Comparison of ENCODE assay signal across 21 cellular contexts in the genomic region with DNA sequence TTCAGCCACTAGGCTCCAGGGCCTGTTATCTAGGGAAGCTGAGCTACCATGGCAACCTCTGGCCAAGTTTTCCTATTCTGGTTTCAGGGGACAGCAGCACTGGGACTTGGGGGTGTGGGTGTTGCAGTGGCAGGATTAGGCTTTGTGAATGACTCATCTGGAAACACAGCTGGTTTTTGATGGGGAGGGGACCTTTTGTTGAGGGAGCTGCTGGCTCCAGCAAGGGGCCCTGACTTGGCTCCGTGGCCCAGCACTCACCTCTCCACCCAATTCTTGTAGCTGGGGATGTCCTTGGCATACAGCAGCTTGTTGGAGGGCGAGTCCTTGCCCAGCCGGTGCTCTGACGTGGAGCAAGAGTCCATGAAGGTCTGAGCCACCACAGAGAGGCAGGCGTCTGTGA.
DNase-seq lines count a peak whose midpoint lies in the region; ATAC-seq and TF ChIP-seq lines count a peak whose summit lies in the region.
"Had no signal": no experiment of that assay in that cellular context is flagged by ENCODE, and none has a peak within 500 bp of the region (broad histone marks: within the 10 kb centered on the region; RNA-seq: fewer than 3 reads in every experiment).

No MANE protein-coding gene starts in this region.

- DNase-seq in GM23248 (peak; percentile 33), RPMI7951 (ENCODE audit: low read depth) (peak; percentile 68), fibroblast of lung (ENCODE audit: low read depth in 2 of 2) (peak; percentile 39 to 57), neuronal stem cell (ENCODE audit: low spot score) (no peak), AG08396 (ENCODE audit: low spot score) (no peak), NCI-H82 treated with DMSO at 0.1 percent for 48 hours (lab: John Stamatoyannopoulos, UW; ENCODE audit: unreplicated experiment) (no peak)
- DNase-seq: C1 segment of cervical spinal cord; DMS 273 treated with DMSO at 0.1 percent for 48 hours; IMR-90; Kasumi-1; MV-4-11; NCI-H1436; NCI-H2081 treated with DMSO at 0.1 percent for 48 hours; NCI-H226; NCI-H526 treated with DMSO at 0.1 percent for 48 hours; NK-92 treated with Interleukin-12 subunit alpha and Interleukin-12 subunit beta, amount 100 ng/mL, for 24 hours; OCI-M1 had no signal

- ATAC-seq in GM21423 (IDR thresholded peaks at IDR 0.05; ENCODE audit: unreplicated experiment) = no peak
- no peak for ATAC-seq in activated T-helper 17 cell treated with anti-CD3 and anti-CD28 coated beads, Interleukin-2, amount 50 U/mL, for 72 hours (replicated peaks)
- ATAC-seq: HCT116 had no signal

- no peaks in the 10 kb centered on the region for H3K4me1 Mint-ChIP-seq in activated T-helper 17 cell treated with anti-CD3 and anti-CD28 coated beads, Interleukin-2, amount 50 U/mL, for 72 hours

- H3K36me3 ChIP-seq in GM23248 (ENCODE audit: low read depth) = no peaks in the 10 kb centered on the region
- H3K36me3 ChIP-seq in fibroblast of lung (ENCODE audit: control insufficient read depth, insufficient read depth, low read length) = no peaks in the 10 kb centered on the region
- H3K36me3 ChIP-seq in neuronal stem cell (replicated peaks in 1 of 2; ENCODE audit: control insufficient read depth in 2 of 2, insufficient read depth in 2 of 2, low read length in 2 of 2) = no peaks in the 10 kb centered on the region

- H2AFZ ChIP-seq in GM23248 = no peak overlapping the region
- H2AFZ ChIP-seq in fibroblast of lung (ENCODE audit: low read length) = no peak overlapping the region
- H2AFZ ChIP-seq in neuronal stem cell (ENCODE audit: low read length) = no peak overlapping the region

- H4K20me1 ChIP-seq in GM23248 (ENCODE audit: insufficient read depth) (no peaks in the 10 kb centered on the region), fibroblast of lung (ENCODE audit: control insufficient read depth, extremely low read depth, insufficient read depth, low read length) (no peaks in the 10 kb centered on the region)

- H3K4me1 ChIP-seq in GM23248 (ENCODE audit: insufficient read depth) (peaks cover 26% of the 10 kb centered on the region), fibroblast of lung (ENCODE audit: control insufficient read depth, extremely low read depth, insufficient read depth, low read length) (no peaks in the 10 kb centered on the region), neuronal stem cell (ENCODE audit: control insufficient read depth in 2 of 2, insufficient read depth in 1 of 2, low read depth in 1 of 2, low read length in 2 of 2) (peaks cover 0 to 29% of the 10 kb centered on the region in 2 donors)

- H3K4ac ChIP-seq in neuronal stem cell (ENCODE audit: low read length) = no peak overlapping the region

- no peaks in the 10 kb centered on the region for H3K27me3 ChIP-seq in GM23248 (replicated peaks; ENCODE audit: insufficient read depth)
- no peaks in the 10 kb centered on the region for H3K27me3 ChIP-seq in fibroblast of lung (ENCODE audit: control insufficient read depth, insufficient read depth, low read length)
- H3K27me3 ChIP-seq in neuronal stem cell (ENCODE audit: control insufficient read depth in 3 of 3, insufficient read depth in 3 of 3, low read depth in 1 of 3, low read length in 3 of 3) = no peaks in the 10 kb centered on the region

- H3K4me3 Mint-ChIP-seq in activated T-helper 17 cell treated with anti-CD3 and anti-CD28 coated beads, Interleukin-2, amount 50 U/mL, for 72 hours = no peak overlapping the region

- H3K27me3 Mint-ChIP-seq in activated T-helper 17 cell treated with anti-CD3 and anti-CD28 coated beads, Interleukin-2, amount 50 U/mL, for 72 hours = peaks cover 4% of the 10 kb centered on the region

- H3K9ac ChIP-seq in GM23248 (no peak overlapping the region), fibroblast of lung (ENCODE audit: insufficient read depth, low read length) (no peak overlapping the region), neuronal stem cell (ENCODE audit: low read depth, low read length, poor library complexity) (no peak overlapping the region)

- no peak overlapping the region for H3K14ac ChIP-seq in neuronal stem cell (ENCODE audit: low read length)

- peak overlapping the region; percentile 71 for H3K18ac ChIP-seq in neuronal stem cell (ENCODE audit: low read length)

- H3K36me3 Mint-ChIP-seq in activated T-helper 17 cell treated with anti-CD3 and anti-CD28 coated beads, Interleukin-2, amount 50 U/mL, for 72 hours (ENCODE audit: low read depth) = no peaks in the 10 kb centered on the region

- H2BK15ac ChIP-seq in neuronal stem cell (ENCODE audit: low read length) = no peak overlapping the region

- no peak overlapping the region for H2BK12ac ChIP-seq in neuronal stem cell (ENCODE audit: low read length)

- H3K79me2 ChIP-seq in GM23248 (ENCODE audit: insufficient read depth) (no peaks in the 10 kb centered on the region), fibroblast of lung (ENCODE audit: control insufficient read depth, insufficient read depth, low read length) (no peaks in the 10 kb centered on the region)

- TF ChIP-seq CTCF in fibroblast of lung (conservative IDR thresholded peaks at IDR 0.05 in 1 of 2, IDR thresholded peaks at IDR 0.05 in 1 of 2; ENCODE audit: low read depth in 1 of 2, low read length in 2 of 2) = no peak

- no peak overlapping the region for H2BK5ac ChIP-seq in neuronal stem cell (ENCODE audit: low read length)

- H2BK120ac ChIP-seq in neuronal stem cell (ENCODE audit: low read depth, low read length) = no peak overlapping the region

- H3K9me3 Mint-ChIP-seq in activated T-helper 17 cell treated with anti-CD3 and anti-CD28 coated beads, Interleukin-2, amount 50 U/mL, for 72 hours = no peaks in the 10 kb centered on the region

- H3F3A ChIP-seq in GM23248 (ENCODE audit: insufficient read depth) = peaks cover 10% of the 10 kb centered on the region; the same call in 1 of the 2 replicates

- H3K27ac ChIP-seq in GM23248 = peak overlapping the region; percentile 7; the same call in 1 of the 2 replicates
- H3K27ac ChIP-seq in fibroblast of lung (ENCODE audit: insufficient read depth, low read length) = no peak overlapping the region
- H3K27ac ChIP-seq in neuronal stem cell (replicated peaks; ENCODE audit: low read length) = no peak overlapping the region
- H3K27ac ChIP-seq: SK-N-MC had no signal

- H3K4me3 ChIP-seq in GM23248 = no peak overlapping the region
- no peak overlapping the region for H3K4me3 ChIP-seq in fibroblast of lung (replicated peaks in 1 of 4; ENCODE audit: control extremely low read depth in 1 of 4, insufficient read depth in 1 of 4, low read depth in 3 of 4, low read length in 4 of 4)
- H3K4me3 ChIP-seq in neuronal stem cell (ENCODE audit: low read length in 2 of 2) = no peak overlapping the region
- H3K4me3 ChIP-seq: SK-N-MC had no signal

- H4K91ac ChIP-seq in neuronal stem cell (ENCODE audit: low read depth, low read length, poor library complexity) = no peak overlapping the region

- H3K9me2 ChIP-seq in GM23248 (ENCODE audit: insufficient read depth) = no peaks in the 10 kb centered on the region

- no peak overlapping the region for H3K23ac ChIP-seq in neuronal stem cell (ENCODE audit: low read depth, low read length, poor library complexity)

- in situ Hi-C loops in GM23248 (cut with MboI) = no loop called here

- peak overlapping the region; percentile 36 for H2AK5ac ChIP-seq in neuronal stem cell (ENCODE audit: low read depth, low read length)

- H3K27ac Mint-ChIP-seq in activated T-helper 17 cell treated with anti-CD3 and anti-CD28 coated beads, Interleukin-2, amount 50 U/mL, for 72 hours = no peak overlapping the region

- no peaks in the 10 kb centered on the region for H3K79me1 ChIP-seq in neuronal stem cell (ENCODE audit: low read depth, low read length)

- H3K4me2 ChIP-seq in GM23248 (ENCODE audit: unreplicated experiment) (no peak overlapping the region), fibroblast of lung (ENCODE audit: extremely low read depth, insufficient read depth, low read length) (no peak overlapping the region), neuronal stem cell (ENCODE audit: insufficient read depth, low read length, poor library complexity, severe bottlenecking) (no peak overlapping the region)

- 49 to 54% methylated on average over 5 of the region's 5 CpGs for WGBS in GM23248 (ENCODE audit: low coverage in 1 of 2, low lambda C conversion rate in 2 of 2, missing lambda C conversion rate in 2 of 2), 2 experiments
- no CpG with 5 or more reads among the region's 5 CpGs for WGBS in neuronal stem cell (ENCODE audit: extremely low coverage in 2 of 2, insufficient read length in 2 of 2, insufficient replicate concordance in 1 of 2), 2 donors

- no peaks in the 10 kb centered on the region for H3K9me3 ChIP-seq in GM23248 (ENCODE audit: low read depth)
- H3K9me3 ChIP-seq in fibroblast of lung (ENCODE audit: control insufficient read depth, insufficient read depth, low read depth, low read length) = no peaks in the 10 kb centered on the region
- H3K9me3 ChIP-seq in neuronal stem cell (replicated peaks in 1 of 2; ENCODE audit: control insufficient read depth in 2 of 2, insufficient read depth in 1 of 2, low read depth in 1 of 2, low read length in 2 of 2) = no peaks in the 10 kb centered on the region

- no peak overlapping the region for H4K8ac ChIP-seq in neuronal stem cell (ENCODE audit: low read depth, low read length)

Comparison
In these comparisons a context has a peak if more than half of its experiments do, and no peak if none do; other contexts are left out.
1. DNase-seq: peak in GM23248 (single experiment), RPMI7951 (single experiment) and fibroblast of lung (2 of 2); none in neuronal stem cell (single experiment), AG08396 (single experiment) and NCI-H82 treated with DMSO at 0.1 percent for 48 hours (single experiment).